Comparison of ENCODE assay signal across 13 cellular contexts in the genomic region with DNA sequence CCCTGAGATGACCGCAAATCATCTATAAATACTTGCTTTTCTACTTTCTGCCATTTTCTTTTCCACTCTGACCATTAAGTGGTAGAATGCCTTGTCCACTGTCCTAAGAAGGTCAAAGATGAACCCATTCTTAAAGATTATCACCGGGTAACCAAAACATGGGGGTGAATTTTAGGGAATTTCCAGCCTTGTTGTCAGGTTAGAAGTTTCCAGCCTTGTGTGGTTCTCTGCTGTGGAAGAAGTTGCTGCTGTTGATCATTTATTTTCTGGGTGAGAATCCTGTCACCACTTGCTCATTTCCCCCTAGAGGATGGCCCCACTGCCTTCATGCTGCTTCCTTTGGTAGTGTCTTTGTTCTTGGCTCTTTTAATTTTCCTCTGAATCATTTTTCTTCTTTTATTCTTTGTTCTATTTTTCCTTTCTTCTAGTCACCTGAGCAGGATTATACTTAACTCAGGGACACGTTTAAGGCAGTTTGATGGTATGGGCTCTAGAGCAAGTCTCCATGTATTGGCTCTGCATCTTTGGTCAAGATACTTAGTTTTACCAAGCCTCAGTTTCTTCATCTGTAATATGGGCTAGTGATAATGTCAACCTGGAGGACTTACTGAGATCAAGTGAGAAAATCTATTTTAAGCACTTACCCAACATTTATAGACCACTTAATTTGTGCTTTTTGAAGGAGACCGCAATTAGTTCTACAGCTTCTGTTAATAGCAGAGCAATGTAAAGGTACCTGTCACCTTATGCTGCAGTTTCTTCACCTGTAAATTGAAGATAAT.
DNase-seq lines count a peak whose midpoint lies in the region; ATAC-seq and TF ChIP-seq lines count a peak whose summit lies in the region.
"Had no signal": no experiment of that assay in that cellular context is flagged by ENCODE, and none has a peak within 500 bp of the region (broad histone marks: within the 10 kb centered on the region; RNA-seq: fewer than 3 reads in every experiment).

No MANE protein-coding gene starts in this region.

- DNase-seq in stimulated activated CD4-positive, alpha-beta T cell treated with anti-CD3 and anti-CD28 coated beads, Interleukin-15, amount 100 ng/mL, for 24 hours = peak; percentile 42
- DNase-seq in stimulated activated CD4-positive, alpha-beta T cell treated with anti-CD3 and anti-CD28 coated beads, Interleukin-4, amount 100 ng/mL, for 1 hour = no peak
- DNase-seq in activated T-helper 2 cell treated with anti-CD3 and anti-CD28 coated beads, Interferon-gamma antibody, Interleukin-2, Interleukin-4, amounts not matched to agents 10 μg/mL and 5 μg/mL and 100 μg/mL, durations not matched to agents 14 hours and 24 hours and 36 hours (ENCODE audit: low spot score) = no peak
- DNase-seq in CD14-positive monocyte (ENCODE audit: low spot score) = no peak
- no peak for DNase-seq in SKM-1 treated with dmso at 0.1 percent for 144 hours (lab: John Stamatoyannopoulos, UW; ENCODE audit: unreplicated experiment)
- no peak for DNase-seq in BE2C
- DNase-seq: effector CD8-positive, alpha-beta T cell; left cardiac atrium; naive B cell; NCI-H774 had no signal

- peak overlapping the region; percentile 72 for H3K27ac Mint-ChIP-seq in activated T-helper 2 cell treated with anti-CD3 and anti-CD28 coated beads, Interferon-gamma antibody, Interleukin-2, Interleukin-4, amounts not matched to agents 10 μg/mL and 5 μg/mL and 100 μg/mL, durations not matched to agents 14 hours and 24 hours and 36 hours
- peak overlapping the region; percentile 98 for H3K27ac Mint-ChIP-seq in stimulated activated naive CD8-positive, alpha-beta T cell treated with anti-CD3 and anti-CD28 coated beads, Interleukin-15, Interleukin-2, amounts not matched to agents 100 ng/mL and 50 ng/mL, for 24 hours
- no peak overlapping the region for H3K27ac Mint-ChIP-seq in CD14-positive monocyte
- H3K27ac Mint-ChIP-seq: B cell had no signal

- H3K27me3 ChIP-seq in BE2C = no peaks in the 10 kb centered on the region

- TF ChIP-seq CTCF in CD14-positive monocyte (IDR thresholded peaks at IDR 0.05) (no peak), BE2C (IDR thresholded peaks at IDR 0.05; ENCODE audit: low read depth, low read length) (no peak)

- no peak overlapping the region for H3K4me3 ChIP-seq in BE2C (ENCODE audit: low read depth, low read length)

- no peaks in the 10 kb centered on the region for H3K9me3 ChIP-seq in BE2C

- no peaks in the 10 kb centered on the region for H3K36me3 ChIP-seq in BE2C

- no peaks in the 10 kb centered on the region for H3K27me3 Mint-ChIP-seq in activated T-helper 2 cell treated with anti-CD3 and anti-CD28 coated beads, Interferon-gamma antibody, Interleukin-2, Interleukin-4, amounts not matched to agents 10 μg/mL and 5 μg/mL and 100 μg/mL, durations not matched to agents 14 hours and 24 hours and 36 hours (ENCODE audit: low read depth)
- no peaks in the 10 kb centered on the region for H3K27me3 Mint-ChIP-seq in stimulated activated naive CD8-positive, alpha-beta T cell treated with anti-CD3 and anti-CD28 coated beads, Interleukin-15, Interleukin-2, amounts not matched to agents 100 ng/mL and 50 ng/mL, for 24 hours
- H3K27me3 Mint-ChIP-seq in CD14-positive monocyte (ENCODE audit: low read depth in 3 of 3) = peaks cover 0 to 1% (median 0%) of the 10 kb centered on the region in 3 donors
- H3K27me3 Mint-ChIP-seq: B cell, naive B cell had no signal

- peaks cover 6% of the 10 kb centered on the region for H3K9me3 Mint-ChIP-seq in activated T-helper 2 cell treated with anti-CD3 and anti-CD28 coated beads, Interferon-gamma antibody, Interleukin-2, Interleukin-4, amounts not matched to agents 10 μg/mL and 5 μg/mL and 100 μg/mL, durations not matched to agents 14 hours and 24 hours and 36 hours
- peaks cover 3% of the 10 kb centered on the region for H3K9me3 Mint-ChIP-seq in stimulated activated naive CD8-positive, alpha-beta T cell treated with anti-CD3 and anti-CD28 coated beads, Interleukin-15, Interleukin-2, amounts not matched to agents 100 ng/mL and 50 ng/mL, for 24 hours
- no peaks in the 10 kb centered on the region for H3K9me3 Mint-ChIP-seq in CD14-positive monocyte
- H3K9me3 Mint-ChIP-seq: naive B cell had no signal

- peaks cover 29% of the 10 kb centered on the region for H3K36me3 Mint-ChIP-seq in activated T-helper 2 cell treated with anti-CD3 and anti-CD28 coated beads, Interferon-gamma antibody, Interleukin-2, Interleukin-4, amounts not matched to agents 10 μg/mL and 5 μg/mL and 100 μg/mL, durations not matched to agents 14 hours and 24 hours and 36 hours (ENCODE audit: low read depth)
- H3K36me3 Mint-ChIP-seq in stimulated activated naive CD8-positive, alpha-beta T cell treated with anti-CD3 and anti-CD28 coated beads, Interleukin-15, Interleukin-2, amounts not matched to agents 100 ng/mL and 50 ng/mL, for 24 hours (ENCODE audit: low read depth) = peaks cover 29% of the 10 kb centered on the region
- peaks cover 83% of the 10 kb centered on the region in 2 donors for H3K36me3 Mint-ChIP-seq in CD14-positive monocyte

- peaks cover 56% of the 10 kb centered on the region for H3K4me1 Mint-ChIP-seq in activated T-helper 2 cell treated with anti-CD3 and anti-CD28 coated beads, Interferon-gamma antibody, Interleukin-2, Interleukin-4, amounts not matched to agents 10 μg/mL and 5 μg/mL and 100 μg/mL, durations not matched to agents 14 hours and 24 hours and 36 hours (ENCODE audit: low read depth)
- H3K4me1 Mint-ChIP-seq in stimulated activated naive CD8-positive, alpha-beta T cell treated with anti-CD3 and anti-CD28 coated beads, Interleukin-15, Interleukin-2, amounts not matched to agents 100 ng/mL and 50 ng/mL, for 24 hours (ENCODE audit: low read depth) = peaks cover 90% of the 10 kb centered on the region
- H3K4me1 Mint-ChIP-seq in CD14-positive monocyte = peaks cover 3% of the 10 kb centered on the region

- intact Hi-C loops in activated T-helper 2 cell treated with anti-CD3 and anti-CD28 coated beads, Interferon-gamma antibody, Interleukin-2, Interleukin-4, amounts not matched to agents 10 μg/mL and 5 μg/mL and 100 μg/mL, durations not matched to agents 14 hours and 24 hours and 36 hours (cut with micrococcal nuclease) = loop anchor here (1.0 kb wide), 1 partner anchor 18 kb away; no protein-coding TSS in a partner anchor
- intact Hi-C loops in CD14-positive monocyte (cut with micrococcal nuclease) = no loop called here

- H3K4me1 ChIP-seq in BE2C = peaks cover 13% of the 10 kb centered on the region

- no peak overlapping the region for H3K4me3 Mint-ChIP-seq in activated T-helper 2 cell treated with anti-CD3 and anti-CD28 coated beads, Interferon-gamma antibody, Interleukin-2, Interleukin-4, amounts not matched to agents 10 μg/mL and 5 μg/mL and 100 μg/mL, durations not matched to agents 14 hours and 24 hours and 36 hours (ENCODE audit: low read depth)
- peak overlapping the region; percentile 51 for H3K4me3 Mint-ChIP-seq in stimulated activated naive CD8-positive, alpha-beta T cell treated with anti-CD3 and anti-CD28 coated beads, Interleukin-15, Interleukin-2, amounts not matched to agents 100 ng/mL and 50 ng/mL, for 24 hours
- no peak overlapping the region for H3K4me3 Mint-ChIP-seq in CD14-positive monocyte
- H3K4me3 Mint-ChIP-seq: B cell had no signal

- peak; percentile 55 for ATAC-seq in HG02610 (IDR thresholded peaks at IDR 0.05; ENCODE audit: unreplicated experiment)

Comparison
In these comparisons a context has a peak if more than half of its experiments do, and no peak if none do; other contexts are left out.
1. H3K27ac Mint-ChIP-seq: peak in activated T-helper 2 cell treated with anti-CD3 and anti-CD28 coated beads, Interferon-gamma antibody, Interleukin-2, Interleukin-4, amounts not matched to agents 10 μg/mL and 5 μg/mL and 100 μg/mL, durations not matched to agents 14 hours and 24 hours and 36 hours (single experiment) and stimulated activated naive CD8-positive, alpha-beta T cell treated with anti-CD3 and anti-CD28 coated beads, Interleukin-15, Interleukin-2, amounts not matched to agents 100 ng/mL and 50 ng/mL, for 24 hours (single experiment); none in CD14-positive monocyte (0 of 7).